ENCODE assay signal across 1 cellular context in the genomic region with DNA sequence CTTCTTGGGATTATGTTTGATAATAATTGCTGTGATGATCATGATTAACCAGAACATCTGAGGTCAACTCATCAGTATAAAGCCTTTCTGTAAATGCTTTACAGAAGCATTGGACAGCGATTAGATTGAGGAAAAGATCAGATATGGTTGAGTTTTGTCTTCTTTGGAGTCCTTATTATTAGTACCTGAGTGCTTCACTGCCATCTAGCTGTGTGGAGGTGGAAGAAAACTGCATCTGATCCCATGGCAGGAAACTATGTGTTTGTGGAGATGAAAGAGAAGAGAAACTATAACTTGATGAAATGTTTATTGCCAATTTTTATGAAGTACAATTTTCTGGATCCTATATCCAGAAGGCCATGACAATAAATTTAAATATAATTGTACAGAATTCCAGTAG.
TF ChIP-seq lines count a peak whose summit lies in the region.

No MANE protein-coding gene starts in this region.

TF ChIP-seq in GM23338, 12 proteins besides CTCF, POLR2A, EP300 and RAD21 (continued from another document):
- TF ChIP-seq, protein P1, sequence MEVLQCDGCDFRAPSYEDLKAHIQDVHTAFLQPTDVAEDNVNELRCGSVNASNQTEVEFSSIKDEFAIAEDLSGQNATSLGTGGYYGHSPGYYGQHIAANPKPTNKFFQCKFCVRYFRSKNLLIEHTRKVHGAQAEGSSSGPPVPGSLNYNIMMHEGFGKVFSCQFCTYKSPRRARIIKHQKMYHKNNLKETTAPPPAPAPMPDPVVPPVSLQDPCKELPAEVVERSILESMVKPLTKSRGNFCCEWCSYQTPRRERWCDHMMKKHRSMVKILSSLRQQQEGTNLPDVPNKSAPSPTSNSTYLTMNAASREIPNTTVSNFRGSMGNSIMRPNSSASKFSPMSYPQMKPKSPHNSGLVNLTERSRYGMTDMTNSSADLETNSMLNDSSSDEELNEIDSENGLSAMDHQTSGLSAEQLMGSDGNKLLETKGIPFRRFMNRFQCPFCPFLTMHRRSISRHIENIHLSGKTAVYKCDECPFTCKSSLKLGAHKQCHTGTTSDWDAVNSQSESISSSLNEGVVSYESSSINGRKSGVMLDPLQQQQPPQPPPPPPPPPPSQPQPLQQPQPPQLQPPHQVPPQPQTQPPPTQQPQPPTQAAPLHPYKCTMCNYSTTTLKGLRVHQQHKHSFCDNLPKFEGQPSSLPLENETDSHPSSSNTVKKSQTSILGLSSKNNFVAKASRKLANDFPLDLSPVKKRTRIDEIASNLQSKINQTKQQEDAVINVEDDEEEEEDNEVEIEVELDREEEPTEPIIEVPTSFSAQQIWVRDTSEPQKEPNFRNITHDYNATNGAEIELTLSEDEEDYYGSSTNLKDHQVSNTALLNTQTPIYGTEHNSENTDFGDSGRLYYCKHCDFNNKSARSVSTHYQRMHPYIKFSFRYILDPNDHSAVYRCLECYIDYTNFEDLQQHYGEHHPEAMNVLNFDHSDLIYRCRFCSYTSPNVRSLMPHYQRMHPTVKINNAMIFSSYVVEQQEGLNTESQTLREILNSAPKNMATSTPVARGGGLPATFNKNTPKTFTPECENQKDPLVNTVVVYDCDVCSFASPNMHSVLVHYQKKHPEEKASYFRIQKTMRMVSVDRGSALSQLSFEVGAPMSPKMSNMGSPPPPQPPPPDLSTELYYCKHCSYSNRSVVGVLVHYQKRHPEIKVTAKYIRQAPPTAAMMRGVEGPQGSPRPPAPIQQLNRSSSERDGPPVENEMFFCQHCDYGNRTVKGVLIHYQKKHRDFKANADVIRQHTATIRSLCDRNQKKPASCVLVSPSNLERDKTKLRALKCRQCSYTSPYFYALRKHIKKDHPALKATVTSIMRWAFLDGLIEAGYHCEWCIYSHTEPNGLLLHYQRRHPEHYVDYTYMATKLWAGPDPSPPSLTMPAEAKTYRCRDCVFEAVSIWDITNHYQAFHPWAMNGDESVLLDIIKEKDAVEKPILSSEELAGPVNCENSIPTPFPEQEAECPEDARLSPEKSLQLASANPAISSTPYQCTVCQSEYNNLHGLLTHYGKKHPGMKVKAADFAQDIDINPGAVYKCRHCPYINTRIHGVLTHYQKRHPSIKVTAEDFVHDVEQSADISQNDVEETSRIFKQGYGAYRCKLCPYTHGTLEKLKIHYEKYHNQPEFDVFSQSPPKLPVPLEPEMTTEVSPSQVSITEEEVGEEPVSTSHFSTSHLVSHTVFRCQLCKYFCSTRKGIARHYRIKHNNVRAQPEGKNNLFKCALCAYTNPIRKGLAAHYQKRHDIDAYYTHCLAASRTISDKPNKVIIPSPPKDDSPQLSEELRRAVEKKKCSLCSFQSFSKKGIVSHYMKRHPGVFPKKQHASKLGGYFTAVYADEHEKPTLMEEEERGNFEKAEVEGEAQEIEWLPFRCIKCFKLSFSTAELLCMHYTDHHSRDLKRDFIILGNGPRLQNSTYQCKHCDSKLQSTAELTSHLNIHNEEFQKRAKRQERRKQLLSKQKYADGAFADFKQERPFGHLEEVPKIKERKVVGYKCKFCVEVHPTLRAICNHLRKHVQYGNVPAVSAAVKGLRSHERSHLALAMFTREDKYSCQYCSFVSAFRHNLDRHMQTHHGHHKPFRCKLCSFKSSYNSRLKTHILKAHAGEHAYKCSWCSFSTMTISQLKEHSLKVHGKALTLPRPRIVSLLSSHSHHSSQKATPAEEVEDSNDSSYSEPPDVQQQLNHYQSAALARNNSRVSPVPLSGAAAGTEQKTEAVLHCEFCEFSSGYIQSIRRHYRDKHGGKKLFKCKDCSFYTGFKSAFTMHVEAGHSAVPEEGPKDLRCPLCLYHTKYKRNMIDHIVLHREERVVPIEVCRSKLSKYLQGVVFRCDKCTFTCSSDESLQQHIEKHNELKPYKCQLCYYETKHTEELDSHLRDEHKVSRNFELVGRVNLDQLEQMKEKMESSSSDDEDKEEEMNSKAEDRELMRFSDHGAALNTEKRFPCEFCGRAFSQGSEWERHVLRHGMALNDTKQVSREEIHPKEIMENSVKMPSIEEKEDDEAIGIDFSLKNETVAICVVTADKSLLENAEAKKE (CRISPR knock-in tag; IDR thresholded peaks at IDR 0.05) = no peak
- no peak for TF ChIP-seq EZH2phosphoT487 (IDR thresholded peaks at IDR 0.05; ENCODE audit: unreplicated experiment)
- TF ChIP-seq, protein P2, sequence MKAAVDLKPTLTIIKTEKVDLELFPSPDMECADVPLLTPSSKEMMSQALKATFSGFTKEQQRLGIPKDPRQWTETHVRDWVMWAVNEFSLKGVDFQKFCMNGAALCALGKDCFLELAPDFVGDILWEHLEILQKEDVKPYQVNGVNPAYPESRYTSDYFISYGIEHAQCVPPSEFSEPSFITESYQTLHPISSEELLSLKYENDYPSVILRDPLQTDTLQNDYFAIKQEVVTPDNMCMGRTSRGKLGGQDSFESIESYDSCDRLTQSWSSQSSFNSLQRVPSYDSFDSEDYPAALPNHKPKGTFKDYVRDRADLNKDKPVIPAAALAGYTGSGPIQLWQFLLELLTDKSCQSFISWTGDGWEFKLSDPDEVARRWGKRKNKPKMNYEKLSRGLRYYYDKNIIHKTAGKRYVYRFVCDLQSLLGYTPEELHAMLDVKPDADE (IDR thresholded peaks at IDR 0.05) = no peak
- TF ChIP-seq NANOG (IDR thresholded peaks at IDR 0.05; ENCODE audit: borderline replicate concordance) = no peak
- TF ChIP-seq STAT1 (IDR thresholded peaks at IDR 0.05; ENCODE audit: unreplicated experiment) = no peak
